Comparison of ENCODE assay signal across 23 cellular contexts in the genomic region with DNA sequence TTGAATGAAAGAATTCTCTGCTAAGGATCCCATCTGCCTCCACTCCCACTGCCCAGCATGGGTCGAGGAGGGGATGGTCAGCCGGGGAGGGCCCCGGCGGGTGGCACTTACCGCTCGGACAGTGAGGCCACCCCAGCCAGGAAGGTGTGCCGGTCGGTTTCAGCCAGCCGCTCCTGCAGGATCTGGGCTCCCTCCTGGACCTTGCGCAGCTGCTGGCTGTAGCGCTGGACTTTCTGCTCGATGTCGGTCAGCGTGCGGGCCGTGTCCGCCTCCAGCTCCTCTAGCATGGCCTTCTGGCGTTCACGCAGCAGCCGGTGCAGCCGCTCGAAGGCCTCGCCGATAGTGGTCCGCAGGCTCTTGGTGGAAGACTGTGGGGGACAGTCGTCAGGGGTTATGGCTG. TPM values are rescaled to one million over a fixed set of nuclear protein-coding genes. Genes with fewer than 3 reads are reported as not detected.
DNase-seq lines count a peak whose midpoint lies in the region; ATAC-seq lines count a peak whose summit lies in the region.
"Had no signal": no experiment of that assay in that cellular context is flagged by ENCODE, and none has a peak within 500 bp of the region (broad histone marks: within the 10 kb centered on the region; RNA-seq: fewer than 3 reads in every experiment).

No MANE protein-coding gene starts in this region.

- H3K9me3 ChIP-seq in mesenchymal stem cell (ENCODE audit: control insufficient read depth, low read length): no peaks in the 10 kb centered on the region
- no peaks in the 10 kb centered on the region for H3K9me3 ChIP-seq in neuronal stem cell (replicated peaks in 1 of 2; ENCODE audit: control insufficient read depth in 2 of 2, insufficient read depth in 1 of 2, low read depth in 1 of 2, low read length in 2 of 2)
- H3K9me3 ChIP-seq: A549; BE2C; BLaER1 treated with 17β-estradiol and CSF1 and Interleukin-3, amounts not matched to agents 10 nM and 100 nM had no signal

- ATAC-seq in activated T-cell treated with anti-CD3 and anti-CD28 coated beads, Interleukin-2, amount 50 U/mL, for 72 hours (replicated peaks in 1 of 2): no peak
- ATAC-seq: A549, GM12878, HCT116 had no signal

- H3K79me1 ChIP-seq in mesenchymal stem cell (replicated peaks; ENCODE audit: low read length, poor library complexity, severe bottlenecking) (peaks cover 12% of the 10 kb centered on the region), neuronal stem cell (ENCODE audit: low read depth, low read length) (peaks cover 3% of the 10 kb centered on the region)

- H2BK5ac ChIP-seq in mesenchymal stem cell (ENCODE audit: low read depth, low read length, poor library complexity, severe bottlenecking) (no peak overlapping the region), neuronal stem cell (ENCODE audit: low read length) (no peak overlapping the region)

- H3K18ac ChIP-seq in mesenchymal stem cell (ENCODE audit: low read depth in 1 of 2, low read length in 2 of 2) (no peak overlapping the region), neuronal stem cell (ENCODE audit: low read length) (peak overlapping the region; percentile 88)

- H3K4ac ChIP-seq in mesenchymal stem cell (ENCODE audit: low read depth in 1 of 2, low read length in 2 of 2) (no peak overlapping the region), neuronal stem cell (ENCODE audit: low read length) (no peak overlapping the region)

- H4K8ac ChIP-seq in mesenchymal stem cell (ENCODE audit: low read length) (peak overlapping the region; percentile 30), neuronal stem cell (ENCODE audit: low read depth, low read length) (no peak overlapping the region)

- H3K4me2 ChIP-seq in mesenchymal stem cell (ENCODE audit: low read length, poor library complexity, severe bottlenecking) (no peak overlapping the region), neuronal stem cell (ENCODE audit: insufficient read depth, low read length, poor library complexity, severe bottlenecking) (no peak overlapping the region)
- H3K4me2 ChIP-seq: A549; BLaER1 treated with 17β-estradiol and CSF1 and Interleukin-3, amounts not matched to agents 10 nM and 100 nM had no signal

- H3K23ac ChIP-seq in mesenchymal stem cell (ENCODE audit: low read length in 2 of 2) (no peak overlapping the region), neuronal stem cell (ENCODE audit: low read depth, low read length, poor library complexity) (no peak overlapping the region)

- H3K4me3 ChIP-seq in mesenchymal stem cell (ENCODE audit: insufficient read depth in 1 of 2, low read depth in 1 of 2, low read length in 2 of 2): no peak overlapping the region
- H3K4me3 ChIP-seq in neuronal stem cell (ENCODE audit: low read length in 2 of 2): no peak overlapping the region
- H3K4me3 ChIP-seq: A549; BLaER1 treated with 17β-estradiol and CSF1 and Interleukin-3, amounts not matched to agents 10 nM and 100 nM; GM12878; GM23248 had no signal

- H3K9ac ChIP-seq in mesenchymal stem cell (ENCODE audit: low read length) (no peak overlapping the region), neuronal stem cell (ENCODE audit: low read depth, low read length, poor library complexity) (peak overlapping the region; percentile 9)
- H3K9ac ChIP-seq: BLaER1 treated with 17β-estradiol and CSF1 and Interleukin-3, amounts not matched to agents 10 nM and 100 nM; GM23248 had no signal

- no peaks in the 10 kb centered on the region for H3K36me3 Mint-ChIP-seq in IgD-negative memory B cell
- no peaks in the 10 kb centered on the region for H3K36me3 Mint-ChIP-seq in activated T-cell treated with anti-CD3 and anti-CD28 coated beads, Interleukin-2, amount 50 U/mL, for 72 hours (ENCODE audit: insufficient read depth in 2 of 2)

- peaks cover 0 to 5% of the 10 kb centered on the region in 2 experiments for H3K27me3 ChIP-seq in mesenchymal stem cell (ENCODE audit: control insufficient read depth in 1 of 2, insufficient read depth in 1 of 2, low read length in 2 of 2)
- H3K27me3 ChIP-seq in neuronal stem cell (ENCODE audit: control insufficient read depth in 3 of 3, insufficient read depth in 3 of 3, low read depth in 1 of 3, low read length in 3 of 3): no peaks in the 10 kb centered on the region
- H3K27me3 ChIP-seq: BE2C; BLaER1 treated with 17β-estradiol and CSF1 and Interleukin-3, amounts not matched to agents 10 nM and 100 nM had no signal

- no peaks in the 10 kb centered on the region for H3K4me1 Mint-ChIP-seq in IgD-negative memory B cell
- no peaks in the 10 kb centered on the region for H3K4me1 Mint-ChIP-seq in activated T-cell treated with anti-CD3 and anti-CD28 coated beads, Interleukin-2, amount 50 U/mL, for 72 hours (ENCODE audit: low read depth)

- H3K9me3 Mint-ChIP-seq in IgD-negative memory B cell: no peaks in the 10 kb centered on the region
- H3K9me3 Mint-ChIP-seq in activated T-cell treated with anti-CD3 and anti-CD28 coated beads, Interleukin-2, amount 50 U/mL, for 72 hours: no peaks in the 10 kb centered on the region
- H3K9me3 Mint-ChIP-seq: CD14-positive monocyte; CD4-positive, alpha-beta T cell; CD8-positive, alpha-beta memory T cell; H9 had no signal

- no peak overlapping the region for H2BK15ac ChIP-seq in mesenchymal stem cell (ENCODE audit: low read depth, poor library complexity, severe bottlenecking)
- H2BK15ac ChIP-seq in neuronal stem cell (ENCODE audit: low read length): no peak overlapping the region

- H3K14ac ChIP-seq in mesenchymal stem cell (ENCODE audit: low read length in 2 of 2) (no peak overlapping the region), neuronal stem cell (ENCODE audit: low read length) (no peak overlapping the region)

- H3K4me3 Mint-ChIP-seq in IgD-negative memory B cell: peak overlapping the region in 1 of 4 donors; percentile 25
- no peak overlapping the region for H3K4me3 Mint-ChIP-seq in activated T-cell treated with anti-CD3 and anti-CD28 coated beads, Interleukin-2, amount 50 U/mL, for 72 hours
- H3K4me3 Mint-ChIP-seq: CD14-positive monocyte; CD4-positive, alpha-beta T cell; CD8-positive, alpha-beta memory T cell; H9 had no signal

- no peaks in the 10 kb centered on the region for H3K27me3 Mint-ChIP-seq in IgD-negative memory B cell
- H3K27me3 Mint-ChIP-seq in activated T-cell treated with anti-CD3 and anti-CD28 coated beads, Interleukin-2, amount 50 U/mL, for 72 hours (ENCODE audit: low read depth): no peaks in the 10 kb centered on the region
- H3K27me3 Mint-ChIP-seq: CD4-positive, alpha-beta T cell had no signal

- peaks cover 15 to 54% of the 10 kb centered on the region in 2 experiments for H3K36me3 ChIP-seq in mesenchymal stem cell (ENCODE audit: control insufficient read depth in 1 of 2, insufficient read depth in 2 of 2, low read depth in 1 of 2, low read length in 2 of 2)
- peaks cover 3 to 53% of the 10 kb centered on the region in 2 donors for H3K36me3 ChIP-seq in neuronal stem cell (replicated peaks in 1 of 2; ENCODE audit: control insufficient read depth in 2 of 2, insufficient read depth in 2 of 2, low read length in 2 of 2)
- H3K36me3 ChIP-seq: BE2C had no signal

- H3K4me1 ChIP-seq in mesenchymal stem cell (ENCODE audit: control insufficient read depth, insufficient read depth, low read depth, low read length) (peaks cover 46% of the 10 kb centered on the region), neuronal stem cell (ENCODE audit: control insufficient read depth in 2 of 2, insufficient read depth in 1 of 2, low read depth in 1 of 2, low read length in 2 of 2) (peaks cover 34 to 39% of the 10 kb centered on the region in 2 donors)
- H3K4me1 ChIP-seq: A549 had no signal

- no peak overlapping the region for H2BK12ac ChIP-seq in mesenchymal stem cell (ENCODE audit: low read length in 2 of 2)
- peak overlapping the region; percentile 59 for H2BK12ac ChIP-seq in neuronal stem cell (ENCODE audit: low read length)

- H2AK5ac ChIP-seq in mesenchymal stem cell (ENCODE audit: low read length, severe bottlenecking) (peak overlapping the region; percentile 83), neuronal stem cell (ENCODE audit: low read depth, low read length) (peak overlapping the region; percentile 77)

- WGBS in mesenchymal stem cell: 97% methylated on average over 26 of the region's 26 CpGs
- no CpG with 5 or more reads among the region's 26 CpGs for WGBS in neuronal stem cell (ENCODE audit: extremely low coverage in 2 of 2, insufficient read length in 2 of 2, insufficient replicate concordance in 1 of 2), 2 donors

- DNase-seq in mesenchymal stem cell: no peak
- DNase-seq in neuronal stem cell (ENCODE audit: low spot score): no peak
- no peak for DNase-seq in activated T-cell treated with anti-CD3 and anti-CD28 coated beads, Interleukin-2, amount 50 U/mL, for 72 hours
- no peak for DNase-seq in H4 (ENCODE audit: low spot score)
- DNase-seq in caudate nucleus (lab: John Stamatoyannopoulos, UW): no peak
- DNase-seq: 8988T; ACHN; AML-193; BE2C; CD4-positive, alpha-beta T cell; CD8-positive, alpha-beta memory T cell; DMS 273 treated with DMSO at 0.1 percent for 48 hours; DMS79; EL; GDM1; GM23248; H9 had no signal

- no peak overlapping the region for H4K91ac ChIP-seq in mesenchymal stem cell (ENCODE audit: low read length)
- peak overlapping the region; percentile 30 for H4K91ac ChIP-seq in neuronal stem cell (ENCODE audit: low read depth, low read length, poor library complexity)

- H2BK120ac ChIP-seq in mesenchymal stem cell (ENCODE audit: low read depth, low read length): no peak overlapping the region
- no peak overlapping the region for H2BK120ac ChIP-seq in neuronal stem cell (ENCODE audit: low read depth, low read length)

- peak overlapping the region in 2 of 3 donors; percentile 23 to 92 for H3K27ac Mint-ChIP-seq in IgD-negative memory B cell
- no peak overlapping the region for H3K27ac Mint-ChIP-seq in activated T-cell treated with anti-CD3 and anti-CD28 coated beads, Interleukin-2, amount 50 U/mL, for 72 hours
- H3K27ac Mint-ChIP-seq: CD14-positive monocyte; CD4-positive, alpha-beta T cell; H9 had no signal

- H3K27ac ChIP-seq in mesenchymal stem cell (ENCODE audit: low read length, poor library complexity, severe bottlenecking) (no peak overlapping the region), neuronal stem cell (replicated peaks; ENCODE audit: low read length) (no peak overlapping the region), caudate nucleus (ENCODE audit: low read depth, low read length) (no peak overlapping the region)
- H3K27ac ChIP-seq: A549; BLaER1 treated with 17β-estradiol and CSF1 and Interleukin-3, amounts not matched to agents 10 nM and 100 nM; GM23248 had no signal

- H2AFZ ChIP-seq in mesenchymal stem cell (ENCODE audit: low read depth, low read length) (no peak overlapping the region), neuronal stem cell (ENCODE audit: low read length) (no peak overlapping the region)
- H2AFZ ChIP-seq: GM23248 had no signal

RNA-seq across cellular contexts. Expression of a gene that starts 22.3 kb away (rescaled TPM):
- polyA plus RNA-seq in IgD-negative memory B cell: 5.3 TPM
- polyA plus RNA-seq in mesenchymal stem cell (2013, experiment 1 of 2): 10.9 TPM
- polyA plus RNA-seq in mesenchymal stem cell (2013, experiment 2 of 2): 10.9 TPM
- 3.4 TPM for polyA plus RNA-seq in neuronal stem cell (2013, experiment 1 of 2)
- 3.4 TPM for polyA plus RNA-seq in neuronal stem cell (2013, experiment 2 of 2)
- total RNA-seq in activated T-cell treated with anti-CD3 and anti-CD28 coated beads, Interleukin-2, amount 50 U/mL, for 72 hours: 1 to 10 TPM; 4.1 to 8.1 TPM
- 3.2 and 4.7 TPM in 2 replicates for total RNA-seq in H4 (2014; rRNA removed; shearing (Covaris generic))
